In genomic region chr16:3346041-3346440, GRCh38 we compare ENCODE assay signal across 24 cellular contexts. TPM values are rescaled to one million over a fixed set of nuclear protein-coding genes. Genes with fewer than 3 reads are reported as not detected.
A peak's percentile ranks its signal among the peaks of the same experiment; 100 is the strongest.
DNase-seq lines count a peak whose midpoint lies in the region; ATAC-seq and TF ChIP-seq lines count a peak whose summit lies in the region.
"Had no signal": no experiment of that assay in that cellular context is flagged by ENCODE, and none has a peak within 500 bp of the region (broad histone marks: within the 10 kb centered on the region; RNA-seq: fewer than 3 reads in every experiment).

No MANE protein-coding gene starts in this region.

- H3K9me2 ChIP-seq in SU-DHL-6 (replicated peaks; ENCODE audit: insufficient read depth, low read length): no peaks in the 10 kb centered on the region

- H3K36me3 ChIP-seq in KMS-11 (ENCODE audit: insufficient read depth) (no peaks in the 10 kb centered on the region), SU-DHL-6 (ENCODE audit: low read length) (no peaks in the 10 kb centered on the region), osteoblast (ENCODE audit: insufficient read depth, low read length) (no peaks in the 10 kb centered on the region)
- H3K36me3 ChIP-seq: BLaER1 treated with 17β-estradiol and CSF1 and Interleukin-3, amounts not matched to agents 10 nM and 100 nM had no signal

- H3K4me2 ChIP-seq in KMS-11 (no peak overlapping the region), SU-DHL-6 (ENCODE audit: low read depth, low read length, poor library complexity, severe bottlenecking) (no peak overlapping the region), osteoblast (ENCODE audit: insufficient read depth, low read length) (no peak overlapping the region)
- H3K4me2 ChIP-seq: A549; BLaER1 treated with 17β-estradiol and CSF1 and Interleukin-3, amounts not matched to agents 10 nM and 100 nM had no signal

- H3K4me3 ChIP-seq in KMS-11 (IDR thresholded peaks at IDR 0.05; ENCODE audit: insufficient read depth, low read depth, low read length): no peak overlapping the region
- H3K4me3 ChIP-seq in SU-DHL-6 (ENCODE audit: insufficient read depth, low read length, poor library complexity, severe bottlenecking): no peak overlapping the region
- H3K4me3 ChIP-seq in osteoblast (ENCODE audit: insufficient read depth, low read length): no peak overlapping the region
- H3K4me3 ChIP-seq: A549; BLaER1 treated with 17β-estradiol and CSF1 and Interleukin-3, amounts not matched to agents 10 nM and 100 nM had no signal

- H3K27me3 Mint-ChIP-seq in CD4-positive, alpha-beta T cell: no peaks in the 10 kb centered on the region
- H3K27me3 Mint-ChIP-seq: B cell had no signal

- no peak for TF ChIP-seq CTCF in KMS-11 (conservative IDR thresholded peaks at IDR 0.05; ENCODE audit: low read depth, low read length)
- TF ChIP-seq CTCF in SU-DHL-6 (IDR thresholded peaks at IDR 0.05; ENCODE audit: insufficient read depth, low read length, poor library complexity, severe bottlenecking): no peak
- TF ChIP-seq CTCF in osteoblast (IDR thresholded peaks at IDR 0.05; ENCODE audit: extremely low read depth, low read depth, low read length): no peak
- TF ChIP-seq CTCF in CD4-positive, alpha-beta T cell (IDR thresholded peaks at IDR 0.05): no peak

- H3K4me3 Mint-ChIP-seq in CD4-positive, alpha-beta T cell: no peak overlapping the region
- H3K4me3 Mint-ChIP-seq: B cell; CD4-positive, alpha-beta memory T cell; CD8-positive, alpha-beta memory T cell had no signal

- H3K27ac ChIP-seq in KMS-11 (peak overlapping the region; percentile 100; the same call in 1 of the 2 replicates), SU-DHL-6 (ENCODE audit: low read depth, low read length) (peak overlapping the region; percentile 35), osteoblast (ENCODE audit: low read depth, low read length) (no peak overlapping the region)
- H3K27ac ChIP-seq in CD4-positive, alpha-beta T cell (ENCODE audit: low read depth, low read length): no peak overlapping the region
- H3K27ac ChIP-seq: 22Rv1; A549; BLaER1 treated with 17β-estradiol and CSF1 and Interleukin-3, amounts not matched to agents 10 nM and 100 nM; C4-2B had no signal

- no peaks in the 10 kb centered on the region for H3K4me1 Mint-ChIP-seq in CD4-positive, alpha-beta T cell (ENCODE audit: low read depth)
- H3K4me1 Mint-ChIP-seq: B cell; CD4-positive, alpha-beta memory T cell; CD8-positive, alpha-beta memory T cell had no signal

- H3K9ac ChIP-seq in KMS-11 (no peak overlapping the region), SU-DHL-6 (ENCODE audit: low read length) (no peak overlapping the region)
- H3K9ac ChIP-seq: BLaER1 treated with 17β-estradiol and CSF1 and Interleukin-3, amounts not matched to agents 10 nM and 100 nM had no signal

- H3K27me3 ChIP-seq in KMS-11 (ENCODE audit: insufficient read depth, low read depth) (no peaks in the 10 kb centered on the region), SU-DHL-6 (ENCODE audit: low read length) (no peaks in the 10 kb centered on the region), osteoblast (ENCODE audit: insufficient read depth, low read length) (no peaks in the 10 kb centered on the region)
- no peaks in the 10 kb centered on the region for H3K27me3 ChIP-seq in CD4-positive, alpha-beta T cell (ENCODE audit: control insufficient read depth, insufficient read depth, low read length)
- H3K27me3 ChIP-seq: BLaER1 treated with 17β-estradiol and CSF1 and Interleukin-3, amounts not matched to agents 10 nM and 100 nM had no signal

- peaks cover 53% of the 10 kb centered on the region for H3K4me1 ChIP-seq in KMS-11 (ENCODE audit: low read depth, poor library complexity, severe bottlenecking)
- H3K4me1 ChIP-seq in osteoblast (ENCODE audit: insufficient read depth, low read length): no peaks in the 10 kb centered on the region
- H3K4me1 ChIP-seq: A549 had no signal

- H3K27ac Mint-ChIP-seq in CD4-positive, alpha-beta T cell: no peak overlapping the region
- H3K27ac Mint-ChIP-seq: B cell; CD8-positive, alpha-beta memory T cell had no signal

- H3K36me3 Mint-ChIP-seq in CD4-positive, alpha-beta T cell (ENCODE audit: low read depth): no peaks in the 10 kb centered on the region
- H3K36me3 Mint-ChIP-seq: CD4-positive, alpha-beta memory T cell had no signal

- CTCF ChIA-PET in CD4-positive, alpha-beta T cell (lab: Charles Lee): no interaction called here

- H2AFZ ChIP-seq in KMS-11 (ENCODE audit: low read depth) (no peak overlapping the region), SU-DHL-6 (ENCODE audit: low read depth, low read length, severe bottlenecking) (no peak overlapping the region), osteoblast (ENCODE audit: low read length) (no peak overlapping the region)

- H4K20me1 ChIP-seq in KMS-11 (ENCODE audit: insufficient read depth) (no peaks in the 10 kb centered on the region), SU-DHL-6 (ENCODE audit: low read depth, low read length) (no peaks in the 10 kb centered on the region), osteoblast (ENCODE audit: insufficient read depth, low read length) (no peaks in the 10 kb centered on the region)
- H4K20me1 ChIP-seq: BLaER1 treated with 17β-estradiol and CSF1 and Interleukin-3, amounts not matched to agents 10 nM and 100 nM had no signal

- intact Hi-C loops in CD4-positive, alpha-beta T cell (cut with DNase I, micrococcal nuclease): no loop called here

- DNase-seq in osteoblast (ENCODE audit: insufficient read length, low spot score, missing footprints) (peak; percentile 65), GM03348 (ENCODE audit: low spot score) (no peak)
- DNase-seq in CD4-positive, alpha-beta T cell: no peak
- DNase-seq: AML-193; CD4-positive, alpha-beta memory T cell; CD8-positive, alpha-beta memory T cell; COR-L47; DMS 273 treated with DMSO at 0.1 percent for 48 hours; DMS153; DMS53; DMS79; DND-41; EL; GDM1 had no signal

- no peaks in the 10 kb centered on the region for H3K9me3 ChIP-seq in SU-DHL-6 (ENCODE audit: insufficient read depth, low read length)
- no peaks in the 10 kb centered on the region for H3K9me3 ChIP-seq in osteoblast (ENCODE audit: low read depth, low read length)
- H3K9me3 ChIP-seq in CD4-positive, alpha-beta T cell (ENCODE audit: control insufficient read depth, low read length): no peaks in the 10 kb centered on the region

- no peak for ATAC-seq in CD4-positive, alpha-beta T cell (ENCODE audit: poor library complexity)
- ATAC-seq: A549 had no signal

- H3K9me3 Mint-ChIP-seq in CD4-positive, alpha-beta T cell: no peaks in the 10 kb centered on the region
- H3K9me3 Mint-ChIP-seq: CD8-positive, alpha-beta memory T cell had no signal

- no peaks in the 10 kb centered on the region; the same call in 1 of the 2 replicates for H3K79me2 ChIP-seq in KMS-11 (ENCODE audit: insufficient read depth, low read depth)
- no peaks in the 10 kb centered on the region for H3K79me2 ChIP-seq in SU-DHL-6 (ENCODE audit: insufficient read depth, low read length)
- H3K79me2 ChIP-seq in osteoblast (ENCODE audit: insufficient read depth, low read length): no peaks in the 10 kb centered on the region

- H3F3A ChIP-seq in SU-DHL-6 (ENCODE audit: insufficient read depth): peaks cover 33% of the 10 kb centered on the region

- POLR2A ChIA-PET in CD4-positive, alpha-beta T cell (lab: Charles Lee): no interaction called here

RNA-seq across cellular contexts. Expression of gene OR2C1, which starts 9.6 kb away (rescaled TPM):
- 0.29 TPM in 1 of 2 replicates, not detected in the other for total RNA-seq in osteoblast
- total RNA-seq in CD4-positive, alpha-beta T cell: not detected
- total RNA-seq: A172; CD4-positive, alpha-beta memory T cell; CD8-positive, alpha-beta memory T cell; Daoy; G401 had no signal

RNA-seq across cellular contexts. Expression of gene ZNF75A, which starts 40.7 kb away (rescaled TPM):
- 21.8 and 26.1 TPM in 2 replicates for total RNA-seq in osteoblast
- 10 to 100 TPM; 41.7 to 42.2 TPM for total RNA-seq in CD4-positive, alpha-beta T cell

RNA-seq across cellular contexts. Expression of gene TIGD7, which starts 40.8 kb away (rescaled TPM):
- 3.8 and 6.5 TPM in 2 replicates for total RNA-seq in osteoblast
- 1 to 10 TPM; 1.5 to 1.7 TPM for total RNA-seq in CD4-positive, alpha-beta T cell

RNA-seq across cellular contexts. Expression of gene ZSCAN32, which starts 54.8 kb away (rescaled TPM):
- total RNA-seq in osteoblast: 13.6 and 14.8 TPM in 2 replicates
- total RNA-seq in CD4-positive, alpha-beta T cell: 1 to 10 TPM; 4.8 to 5.4 TPM

RNA-seq across cellular contexts. Expression of gene ZNF174, which starts 55.0 kb away (rescaled TPM):
- 9.7 and 11.2 TPM in 2 replicates for total RNA-seq in osteoblast
- 1 to 10 TPM; 5.6 to 5.7 TPM for total RNA-seq in CD4-positive, alpha-beta T cell

Comparison
In these comparisons a context has a peak if more than half of its experiments do, and no peak if none do; other contexts are left out.
1. H3K27ac ChIP-seq: peak in KMS-11 (single experiment) and SU-DHL-6 (single experiment); none in osteoblast (single experiment) and CD4-positive, alpha-beta T cell (single experiment).